Comparison of ENCODE assay signal across 1 cellular context in the genomic region with DNA sequence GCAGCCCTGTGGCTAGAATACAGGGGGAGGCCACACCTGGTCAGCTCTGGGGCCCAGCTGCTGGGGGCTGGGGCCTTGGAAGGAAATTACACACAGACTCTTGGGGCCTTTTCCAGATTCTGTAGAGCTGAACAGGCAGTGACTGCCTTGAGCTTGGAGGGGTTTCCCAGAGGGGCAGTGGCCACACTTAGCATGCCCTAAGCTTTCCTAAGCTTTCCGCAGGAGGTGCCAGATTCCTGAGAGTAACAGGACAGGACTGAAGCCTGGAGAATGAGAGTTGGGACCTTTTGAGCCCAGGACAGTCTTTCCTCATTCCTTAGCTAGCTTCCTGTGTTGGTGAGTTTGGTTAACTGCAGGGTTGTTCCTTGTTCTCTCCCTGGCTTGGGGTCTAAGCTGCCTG.
TF ChIP-seq lines count a peak whose summit lies in the region.

No MANE protein-coding gene starts in this region.

TF ChIP-seq in H1, 55 proteins besides CTCF, POLR2A, EP300 and RAD21:
- TF ChIP-seq YY1 (IDR thresholded peaks at IDR 0.05; ENCODE audit: low read depth, low read length) (no peak), SUZ12 (IDR thresholded peaks at IDR 0.05; ENCODE audit: low read length) (no peak), CREB1 (IDR thresholded peaks at IDR 0.05) (no peak), SP1 (IDR thresholded peaks at IDR 0.05; ENCODE audit: low read depth, low read length) (no peak), EZH2 (IDR thresholded peaks at IDR 0.05; ENCODE audit: low read depth, low read length, severe bottlenecking) (no peak)
